ENCODE assay signal across 8 cellular contexts in genomic region chr4:24967346-24967745, GRCh38.
"Had no signal": no experiment of that assay in that cellular context is flagged by ENCODE, and none has a peak within 500 bp of the region (broad histone marks: within the 10 kb centered on the region; RNA-seq: fewer than 3 reads in every experiment).

No MANE protein-coding gene starts in this region.

- H3K9ac ChIP-seq: GM23248 had no signal

- H3K4me1 ChIP-seq: HAP-1 had no signal

- DNase-seq: GM23248, GOT3, H7, HCEC 1CT, HFFc6 had no signal

- H2AFZ ChIP-seq: GM23248, GM23338 had no signal

- H3K9me3 Mint-ChIP-seq: HFFc6 had no signal

- H3K27ac ChIP-seq: GM23248 had no signal

- H3K4me1 Mint-ChIP-seq: GM23338 had no signal

- H3K36me3 ChIP-seq: HAP-1 had no signal

- H3K4me3 ChIP-seq: GM23248, GM23338, HAP-1 had no signal

- ATAC-seq: GM23338, HCT116 had no signal

- H3K4me2 ChIP-seq: GM23338 had no signal

- H3K27ac Mint-ChIP-seq: GM23338, HFFc6 had no signal

- H3K4me3 Mint-ChIP-seq: GM23338, HFFc6 had no signal
